1 cellular context compared by ENCODE assay signal in the genomic region with DNA sequence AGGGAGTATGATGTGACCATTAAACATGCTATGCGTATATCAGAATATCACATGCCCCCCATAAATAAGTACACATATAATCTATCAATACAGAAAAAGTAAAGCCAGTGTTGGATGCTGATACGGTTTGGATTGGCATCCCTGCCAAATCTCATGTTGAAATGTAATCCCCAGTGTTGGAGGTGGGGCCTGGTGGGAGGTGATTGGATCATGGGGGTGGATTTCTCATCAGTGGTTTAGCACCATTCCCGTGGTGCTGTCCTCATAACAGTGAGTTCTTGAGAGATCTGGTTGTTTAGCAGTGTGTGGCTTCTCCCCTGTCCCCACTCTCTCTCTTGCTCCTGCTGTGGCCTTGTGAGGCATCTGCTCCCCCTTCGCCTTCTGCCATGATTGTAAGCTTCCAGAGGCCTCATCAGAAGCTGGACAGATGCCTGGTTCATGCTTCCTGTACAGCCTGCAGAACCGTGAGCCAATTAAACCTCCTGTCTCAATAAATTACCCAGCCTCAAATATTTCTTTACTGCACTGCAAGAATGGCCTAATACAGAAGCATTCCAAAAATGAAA.
TF ChIP-seq lines count a peak whose summit lies in the region.

No MANE protein-coding gene starts in this region.

TF ChIP-seq in HEK293, 187 proteins besides CTCF, POLR2A, EP300 and RAD21 (continued from another document):
- TF ChIP-seq, protein P1, sequence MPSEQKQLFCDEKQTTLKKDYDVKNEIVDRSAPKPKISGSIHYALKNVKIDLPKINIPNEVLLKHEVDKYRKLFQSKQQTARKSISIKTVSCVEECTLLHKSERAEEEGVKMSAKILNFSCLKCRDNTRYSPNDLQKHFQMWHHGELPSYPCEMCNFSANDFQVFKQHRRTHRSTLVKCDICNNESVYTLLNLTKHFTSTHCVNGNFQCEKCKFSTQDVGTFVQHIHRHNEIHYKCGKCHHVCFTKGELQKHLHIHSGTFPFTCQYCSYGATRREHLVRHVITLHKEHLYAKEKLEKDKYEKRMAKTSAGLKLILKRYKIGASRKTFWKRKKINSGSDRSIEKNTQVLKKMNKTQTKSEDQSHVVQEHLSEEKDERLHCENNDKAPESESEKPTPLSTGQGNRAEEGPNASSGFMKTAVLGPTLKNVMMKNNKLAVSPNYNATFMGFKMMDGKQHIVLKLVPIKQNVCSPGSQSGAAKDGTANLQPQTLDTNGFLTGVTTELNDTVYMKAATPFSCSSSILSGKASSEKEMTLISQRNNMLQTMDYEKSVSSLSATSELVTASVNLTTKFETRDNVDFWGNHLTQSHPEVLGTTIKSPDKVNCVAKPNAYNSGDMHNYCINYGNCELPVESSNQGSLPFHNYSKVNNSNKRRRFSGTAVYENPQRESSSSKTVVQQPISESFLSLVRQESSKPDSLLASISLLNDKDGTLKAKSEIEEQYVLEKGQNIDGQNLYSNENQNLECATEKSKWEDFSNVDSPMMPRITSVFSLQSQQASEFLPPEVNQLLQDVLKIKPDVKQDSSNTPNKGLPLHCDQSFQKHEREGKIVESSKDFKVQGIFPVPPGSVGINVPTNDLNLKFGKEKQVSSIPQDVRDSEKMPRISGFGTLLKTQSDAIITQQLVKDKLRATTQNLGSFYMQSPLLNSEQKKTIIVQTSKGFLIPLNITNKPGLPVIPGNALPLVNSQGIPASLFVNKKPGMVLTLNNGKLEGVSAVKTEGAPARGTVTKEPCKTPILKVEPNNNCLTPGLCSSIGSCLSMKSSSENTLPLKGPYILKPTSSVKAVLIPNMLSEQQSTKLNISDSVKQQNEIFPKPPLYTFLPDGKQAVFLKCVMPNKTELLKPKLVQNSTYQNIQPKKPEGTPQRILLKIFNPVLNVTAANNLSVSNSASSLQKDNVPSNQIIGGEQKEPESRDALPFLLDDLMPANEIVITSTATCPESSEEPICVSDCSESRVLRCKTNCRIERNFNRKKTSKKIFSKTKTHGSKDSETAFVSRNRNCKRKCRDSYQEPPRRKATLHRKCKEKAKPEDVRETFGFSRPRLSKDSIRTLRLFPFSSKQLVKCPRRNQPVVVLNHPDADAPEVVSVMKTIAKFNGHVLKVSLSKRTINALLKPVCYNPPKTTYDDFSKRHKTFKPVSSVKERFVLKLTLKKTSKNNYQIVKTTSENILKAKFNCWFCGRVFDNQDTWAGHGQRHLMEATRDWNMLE (tag by site-specific recombination; conservative IDR thresholded peaks at IDR 0.05; ENCODE audit: low read depth) = no peak
- TF ChIP-seq RBAK (tag by site-specific recombination; IDR thresholded peaks at IDR 0.05) (no peak), ZNF302 (tag by site-specific recombination; IDR thresholded peaks at IDR 0.05; ENCODE audit: low read depth) (no peak), YY1 (tag by site-specific recombination; IDR thresholded peaks at IDR 0.05) (no peak), ZNF23 (tag by site-specific recombination; IDR thresholded peaks at IDR 0.05; ENCODE audit: borderline replicate concordance) (no peak), ZBTB8A (tag by site-specific recombination; IDR thresholded peaks at IDR 0.05) (no peak), EGR2 (tag by site-specific recombination; IDR thresholded peaks at IDR 0.05; ENCODE audit: low read depth) (peak; percentile 59; the same call in 1 of the 2 replicates), SALL2 (tag by site-specific recombination; IDR thresholded peaks at IDR 0.05; ENCODE audit: borderline replicate concordance) (no peak), ZSCAN30 (tag by site-specific recombination; IDR thresholded peaks at IDR 0.05) (no peak), SP2 (tag by site-specific recombination; IDR thresholded peaks at IDR 0.05) (no peak), ZNF391 (tag by site-specific recombination; IDR thresholded peaks at IDR 0.05; ENCODE audit: borderline replicate concordance, low read depth) (no peak), ZNF354C (tag by site-specific recombination; IDR thresholded peaks at IDR 0.05; ENCODE audit: borderline replicate concordance, low read depth) (no peak), ZFHX2 (tag by site-specific recombination; conservative IDR thresholded peaks at IDR 0.05) (peak; percentile 48), ZNF785 (tag by site-specific recombination; IDR thresholded peaks at IDR 0.05) (no peak)
- TF ChIP-seq, protein P2, sequence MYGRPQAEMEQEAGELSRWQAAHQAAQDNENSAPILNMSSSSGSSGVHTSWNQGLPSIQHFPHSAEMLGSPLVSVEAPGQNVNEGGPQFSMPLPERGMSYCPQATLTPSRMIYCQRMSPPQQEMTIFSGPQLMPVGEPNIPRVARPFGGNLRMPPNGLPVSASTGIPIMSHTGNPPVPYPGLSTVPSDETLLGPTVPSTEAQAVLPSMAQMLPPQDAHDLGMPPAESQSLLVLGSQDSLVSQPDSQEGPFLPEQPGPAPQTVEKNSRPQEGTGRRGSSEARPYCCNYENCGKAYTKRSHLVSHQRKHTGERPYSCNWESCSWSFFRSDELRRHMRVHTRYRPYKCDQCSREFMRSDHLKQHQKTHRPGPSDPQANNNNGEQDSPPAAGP (tag by site-specific recombination; IDR thresholded peaks at IDR 0.05) = no peak
